ENCODE assay signal across 14 cellular contexts in genomic region chr14:101000711-101001110, GRCh38.
"Had no signal": no experiment of that assay in that cellular context is flagged by ENCODE, and none has a peak within 500 bp of the region (broad histone marks: within the 10 kb centered on the region; RNA-seq: fewer than 3 reads in every experiment).

No MANE protein-coding gene starts in this region.

- H3K4me1 ChIP-seq: colonic mucosa, right atrium auricular region had no signal

- H3K4me3 ChIP-seq: colonic mucosa, right atrium auricular region, sigmoid colon, skin epidermis had no signal

- H3K4me3 Mint-ChIP-seq: endodermal cell; immature natural killer cell; naive thymus-derived CD8-positive, alpha-beta T cell had no signal

- H3K36me3 ChIP-seq: colonic mucosa, neutrophil, right atrium auricular region, sigmoid colon had no signal

- H3K27ac ChIP-seq: colonic mucosa, foreskin keratinocyte, neutrophil, right atrium auricular region, sigmoid colon, skin epidermis had no signal

- H3K27me3 ChIP-seq: colonic mucosa, foreskin keratinocyte, right atrium auricular region, sigmoid colon had no signal

- DNase-seq: colonic mucosa; effector CD4-positive, alpha-beta T cell; endodermal cell; erythroblast; immature natural killer cell; naive thymus-derived CD8-positive, alpha-beta T cell; posterior cingulate gyrus; sigmoid colon; stimulated activated CD4-positive, alpha-beta T cell treated with anti-CD3 and anti-CD28 coated beads, Interleukin-12 subunit alpha, Interleukin-12 subunit beta, amount 100 ng/mL, for 4 hours; stimulated activated naive CD4-positive, alpha-beta T cell treated with Interleukin-2 at 50 U/mL for 16 hours had no signal

- H3K9me3 ChIP-seq: colonic mucosa, neutrophil, right atrium auricular region, sigmoid colon had no signal

- H3K36me3 Mint-ChIP-seq: immature natural killer cell had no signal

- ATAC-seq: naive thymus-derived CD8-positive, alpha-beta T cell had no signal

- H3K27ac Mint-ChIP-seq: endodermal cell; immature natural killer cell; naive thymus-derived CD8-positive, alpha-beta T cell had no signal

- H3K4me1 Mint-ChIP-seq: endodermal cell, immature natural killer cell had no signal
